In genomic region chr19:15441317-15441716, GRCh38 we compare ENCODE assay signal across 26 cellular contexts. TPM values are rescaled to one million over a fixed set of nuclear protein-coding genes. Genes with fewer than 3 reads are reported as not detected.
"Had no signal": no experiment of that assay in that cellular context is flagged by ENCODE, and none has a peak within 500 bp of the region (broad histone marks: within the 10 kb centered on the region; RNA-seq: fewer than 3 reads in every experiment).

No MANE protein-coding gene starts in this region.

- H3K27me3 ChIP-seq: dorsolateral prefrontal cortex, heart left ventricle, ovary, right atrium auricular region, sigmoid colon, stomach, transverse colon had no signal

- H3K36me3 Mint-ChIP-seq: memory B cell, natural killer cell had no signal

- FAIRE-seq: small intestine had no signal

- H3K27ac ChIP-seq: dorsolateral prefrontal cortex, heart left ventricle, left ventricle myocardium inferior, lower lobe of right lung, ovary, right atrium auricular region, sigmoid colon, stomach, thoracic aorta, transverse colon had no signal

- H3K36me3 ChIP-seq: ovary, thoracic aorta, transverse colon had no signal

- H3K4me1 ChIP-seq: lower lobe of right lung had no signal

- H3K9me3 Mint-ChIP-seq: memory B cell, mesothelial cell of epicardium, natural killer cell, neural crest cell had no signal

- H3K4me3 Mint-ChIP-seq: memory B cell, mesothelial cell of epicardium, natural killer cell, neural crest cell had no signal

- H3K27ac Mint-ChIP-seq: memory B cell, mesothelial cell of epicardium, natural killer cell had no signal

- H3K4me3 ChIP-seq: dorsolateral prefrontal cortex, heart left ventricle, left ventricle myocardium inferior, lower lobe of right lung, ovary, right atrium auricular region, sigmoid colon, stomach, thoracic aorta, transverse colon had no signal

- H3K27me3 Mint-ChIP-seq: memory B cell had no signal

- ATAC-seq: heart left ventricle, lower lobe of right lung, natural killer cell had no signal

- DNase-seq: cortex of kidney; dorsolateral prefrontal cortex; effector CD8-positive, alpha-beta T cell; foreskin melanocyte; hippocampal formation; islet precursor cell; left ventricle myocardium inferior; lower lobe of right lung; natural killer cell; nucleus accumbens; ovary; sigmoid colon; small intestine; stimulated activated CD4-positive, alpha-beta T cell treated with anti-CD3 and anti-CD28 coated beads, Interleukin-12 subunit alpha, Interleukin-12 subunit beta, amount 100 ng/mL, for 4 hours; stimulated activated naive CD4-positive, alpha-beta T cell; stomach; substantia nigra; transverse colon had no signal

- H3K4me1 Mint-ChIP-seq: memory B cell, mesothelial cell of epicardium, natural killer cell had no signal

- H3K9me3 ChIP-seq: heart left ventricle, left ventricle myocardium inferior, lower lobe of right lung, ovary, right atrium auricular region, sigmoid colon, stomach, thoracic aorta, transverse colon had no signal

RNA-seq across cellular contexts. Expression of gene RASAL3, which starts 23.0 kb away (rescaled TPM):
- total RNA-seq: mesothelial cell of epicardium, myocyte, neural crest cell had no signal

RNA-seq across cellular contexts. Expression of gene PGLYRP2, which starts 38.0 kb away (rescaled TPM):
- total RNA-seq: heart left ventricle, left ventricle myocardium inferior, lower lobe of right lung, mesothelial cell of epicardium, myocyte, neural crest cell, posterior vena cava, right atrium auricular region, sigmoid colon, stomach, thoracic aorta, transverse colon had no signal
- polyA plus RNA-seq: heart left ventricle, ovary, stomach had no signal
